ENCODE assay signal across 8 cellular contexts in the genomic region with DNA sequence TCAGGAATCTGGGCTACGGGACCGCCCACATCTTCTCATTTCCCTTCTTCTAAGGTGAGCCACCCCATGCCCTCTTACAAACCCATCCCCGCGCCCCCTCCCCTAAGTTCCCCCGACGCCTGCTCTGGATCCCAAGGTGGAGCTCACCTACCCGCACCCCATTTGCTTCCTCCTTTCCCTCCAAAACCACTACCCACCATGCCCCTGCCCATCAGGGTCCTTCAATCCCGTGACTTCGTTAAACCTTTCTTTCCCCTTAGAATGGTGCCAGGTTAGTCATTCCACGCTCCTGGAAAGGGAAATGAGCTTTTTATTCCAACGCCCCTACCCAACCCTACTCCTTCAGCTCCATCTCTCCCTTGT. TPM values are rescaled to one million over a fixed set of nuclear protein-coding genes. Genes with fewer than 3 reads are reported as not detected.
DNase-seq lines count a peak whose midpoint lies in the region; ATAC-seq, FAIRE-seq and TF ChIP-seq lines count a peak whose summit lies in the region.

No MANE protein-coding gene starts in this region.

- WGBS in liver = 31% methylated on average over 11 of the region's 11 CpGs
- 7 to 22% methylated on average over 11 of the region's 11 CpGs for WGBS in testis, 2 donors
- 13 to 17% methylated on average over 11 of the region's 11 CpGs for WGBS in lower leg skin, 2 donors

- H3K9ac ChIP-seq in astrocyte (ENCODE audit: low read length) (peak overlapping the region; percentile 81), liver (ENCODE audit: low read depth in 1 of 2, low read length in 2 of 2) (peak overlapping the region; percentile 21 to 48)

- TF ChIP-seq CTCF in astrocyte (IDR thresholded peaks at IDR 0.05; ENCODE audit: insufficient read depth, low read depth, low read length) = no peak
- TF ChIP-seq CTCF in liver (IDR thresholded peaks at IDR 0.05; ENCODE audit: low read depth, low read length, missing input control) = no peak
- no peak for TF ChIP-seq CTCF in testis (IDR thresholded peaks at IDR 0.05)
- TF ChIP-seq CTCF in lower leg skin (IDR thresholded peaks at IDR 0.05) = no peak

- peaks cover 31% of the 10 kb centered on the region for H3K36me3 Mint-ChIP-seq in activated CD4-positive, alpha-beta T cell treated with anti-CD3 and anti-CD28 coated beads for 36 hours (ENCODE audit: low read depth)
- H3K36me3 Mint-ChIP-seq in astrocyte (ENCODE audit: low read depth, unreplicated experiment) = peaks cover 10% of the 10 kb centered on the region

- TF ChIP-seq POLR2A in testis (IDR thresholded peaks at IDR 0.05) = no peak
- no peak for TF ChIP-seq POLR2A in lower leg skin (IDR thresholded peaks at IDR 0.05)

- no peak for TF ChIP-seq RAD21 in liver (IDR thresholded peaks at IDR 0.05)

- peak overlapping the region; percentile 49 for H3K27ac Mint-ChIP-seq in activated CD4-positive, alpha-beta T cell treated with anti-CD3 and anti-CD28 coated beads for 36 hours
- H3K27ac Mint-ChIP-seq in astrocyte (ENCODE audit: unreplicated experiment) = no peak overlapping the region

- no peak for DNase-seq in activated CD4-positive, alpha-beta T cell treated with anti-CD3 and anti-CD28 coated beads for 36 hours
- DNase-seq in activated CD4-positive, alpha-beta T cell treated with anti-CD3 and anti-CD28 coated beads, Interleukin-2, amount 50 U/mL, for 48 hours = no peak
- DNase-seq in astrocyte (ENCODE audit: low read depth) (no peak), testis (no peak), cortex of kidney (lab: John Stamatoyannopoulos, UW) (no peak), lower leg skin (ENCODE audit: low spot score in 2 of 2) (no peak)

- intact Hi-C loops in activated CD4-positive, alpha-beta T cell treated with anti-CD3 and anti-CD28 coated beads for 36 hours (cut with DNase I, micrococcal nuclease) = loop anchor here (2.0 to 10.0 kb wide), 6 partner anchors 180 to 1878 kb away; a partner anchor contains a TSS
- intact Hi-C loops in testis (cut with DNase I; ENCODE audit: low total_unique reads) = no loop called here
- intact Hi-C loops in lower leg skin (cut with DNase I; ENCODE audit: low total_unique reads) = no loop called here

- ATAC-seq in activated CD4-positive, alpha-beta T cell treated with anti-CD3 and anti-CD28 coated beads for 36 hours = no peak
- no peak for ATAC-seq in GM19467 (IDR thresholded peaks at IDR 0.05; ENCODE audit: unreplicated experiment)

- H3K27me3 ChIP-seq in astrocyte (ENCODE audit: insufficient read depth, low read length) (no peaks in the 10 kb centered on the region), liver (ENCODE audit: control insufficient read depth in 4 of 4, insufficient read depth in 4 of 4, low read length in 3 of 4) (no peaks in the 10 kb centered on the region), testis (no peaks in the 10 kb centered on the region)

- H3K9me3 ChIP-seq in astrocyte (ENCODE audit: insufficient read depth, low read depth, low read length) (no peaks in the 10 kb centered on the region), liver (ENCODE audit: control insufficient read depth in 4 of 4, low read length in 3 of 4) (no peaks in the 10 kb centered on the region), testis (no peaks in the 10 kb centered on the region)

- no peak for FAIRE-seq in astrocyte (lab: Jason Lieb, UNC)

- POLR2A ChIA-PET in activated CD4-positive, alpha-beta T cell treated with anti-CD3 and anti-CD28 coated beads for 36 hours (lab: Charles Lee) = interaction anchor here (0.6 to 3.4 kb wide), 2 partner anchors 16 to 117 kb away, joined by 10 to 30 read pairs; no protein-coding TSS in a partner anchor

- no peaks in the 10 kb centered on the region for H3K27me3 Mint-ChIP-seq in activated CD4-positive, alpha-beta T cell treated with anti-CD3 and anti-CD28 coated beads for 36 hours
- peaks cover 2% of the 10 kb centered on the region for H3K27me3 Mint-ChIP-seq in astrocyte (ENCODE audit: low read depth, unreplicated experiment)

- H3K4me1 Mint-ChIP-seq in activated CD4-positive, alpha-beta T cell treated with anti-CD3 and anti-CD28 coated beads for 36 hours = peaks cover 36% of the 10 kb centered on the region
- H3K4me1 Mint-ChIP-seq in astrocyte (ENCODE audit: low read depth, unreplicated experiment) = peaks cover 13% of the 10 kb centered on the region

- H3K27ac ChIP-seq in astrocyte (ENCODE audit: low read depth, low read length) (no peak overlapping the region), liver (ENCODE audit: low read depth in 1 of 2, low read length in 2 of 2) (peak overlapping the region; percentile 85 to 96), testis (peak overlapping the region; percentile 59 to 84)

- H3K4me3 ChIP-seq in astrocyte (ENCODE audit: insufficient read depth, low read depth, low read length) = peak overlapping the region; percentile 78
- peak overlapping the region; percentile 36 to 87 (median 68) for H3K4me3 ChIP-seq in liver (ENCODE audit: low read depth in 1 of 3, low read length in 3 of 3)
- H3K4me3 ChIP-seq in testis = peak overlapping the region; percentile 72 to 78
- no peak overlapping the region for H3K4me3 ChIP-seq in lower leg skin (ENCODE audit: low read depth, poor library complexity, severe bottlenecking)

- H3K79me2 ChIP-seq in astrocyte (ENCODE audit: insufficient read depth, low read length) = peaks cover 5% of the 10 kb centered on the region

- CTCF ChIA-PET in activated CD4-positive, alpha-beta T cell treated with anti-CD3 and anti-CD28 coated beads for 36 hours (lab: Charles Lee) = interaction anchor here (0.6 to 1.5 kb wide), 9 partner anchors 14 to 1673 kb away, joined by 3 to 6 read pairs (median 4); a partner anchor contains a TSS

- peak overlapping the region; percentile 86 for H3K4me3 Mint-ChIP-seq in activated CD4-positive, alpha-beta T cell treated with anti-CD3 and anti-CD28 coated beads for 36 hours
- peak overlapping the region; percentile 81 for H3K4me3 Mint-ChIP-seq in astrocyte (ENCODE audit: unreplicated experiment)

- peaks cover 22% of the 10 kb centered on the region for H3K4me1 ChIP-seq in astrocyte (ENCODE audit: insufficient read depth, low read length)
- peaks cover 3 to 66% (median 40%) of the 10 kb centered on the region in 4 donors for H3K4me1 ChIP-seq in liver (ENCODE audit: control insufficient read depth in 4 of 4, insufficient read depth in 4 of 4, low read length in 3 of 4)
- H3K4me1 ChIP-seq in testis = peaks cover 28% of the 10 kb centered on the region

- H3K9me3 Mint-ChIP-seq in activated CD4-positive, alpha-beta T cell treated with anti-CD3 and anti-CD28 coated beads for 36 hours (ENCODE audit: low read depth) = no peaks in the 10 kb centered on the region
- H3K9me3 Mint-ChIP-seq in astrocyte (ENCODE audit: unreplicated experiment) = no peaks in the 10 kb centered on the region

- H3K36me3 ChIP-seq in astrocyte (ENCODE audit: insufficient read depth, low read length) (peaks cover 15% of the 10 kb centered on the region), liver (ENCODE audit: control insufficient read depth in 4 of 4, insufficient read depth in 3 of 4, low read depth in 1 of 4, low read length in 3 of 4) (peaks cover 7 to 23% (median 22%) of the 10 kb centered on the region in 4 donors), testis (ENCODE audit: low read depth, missing control alignments) (no peaks in the 10 kb centered on the region)

- H4K20me1 ChIP-seq in astrocyte (ENCODE audit: insufficient read depth, low read length) = peaks cover 25% of the 10 kb centered on the region

- peak overlapping the region; percentile 45 for H2AFZ ChIP-seq in astrocyte (ENCODE audit: low read depth, low read length)

- H3K4me2 ChIP-seq in astrocyte (ENCODE audit: low read length) = peak overlapping the region; percentile 91

TF ChIP-seq in liver, 16 proteins besides CTCF, POLR2A, EP300 and RAD21:
- TF ChIP-seq SP1 (IDR thresholded peaks at IDR 0.05) = no peak
- TF ChIP-seq EGR1 (IDR thresholded peaks at IDR 0.05; ENCODE audit: low read depth in 2 of 2) = no peak
- TF ChIP-seq FOXA2 (IDR thresholded peaks at IDR 0.05) = no peak
- no peak for TF ChIP-seq HNF4A (conservative IDR thresholded peaks at IDR 0.05)

RNA-seq across cellular contexts. Expression of a gene that starts 0.3 kb away (rescaled TPM):
- 10 to 100 TPM; 69.2 to 77.9 TPM for total RNA-seq in activated CD4-positive, alpha-beta T cell treated with anti-CD3 and anti-CD28 coated beads for 36 hours
- 13.9 and 17.6 TPM in 2 replicates for total RNA-seq in astrocyte
- 10 to 100 TPM; 39.8 to 70.1 TPM for total RNA-seq in liver
- 10 to 100 TPM; 17.2 to 20.0 TPM for polyA plus RNA-seq in liver
- total RNA-seq in testis = 100 to 1,000 TPM; 146 to 183 TPM
- polyA plus RNA-seq in testis (ENCODE audit: insufficient read depth, low read depth, low replicate concordance) = 59.3 TPM
- 10 to 100 TPM; 37.6 to 50.2 (median 38.8) TPM for total RNA-seq in lower leg skin

RNA-seq across cellular contexts. Expression of a gene that starts 26.6 kb away (rescaled TPM):
- 1 to 10 TPM; 2.6 to 3.1 TPM for total RNA-seq in activated CD4-positive, alpha-beta T cell treated with anti-CD3 and anti-CD28 coated beads for 36 hours
- total RNA-seq in astrocyte (not detected in 2 replicates), liver (under 1 TPM; 0.09 to 0.17 TPM), testis (10 to 100 TPM; 40.0 to 57.8 TPM), lower leg skin (under 1 TPM in 2 of 4 donors, not detected in 2; 0.08 to 0.10 TPM)
- polyA plus RNA-seq in liver (not detected), testis (ENCODE audit: insufficient read depth, low read depth, low replicate concordance) (119 TPM)

Comparison
In these comparisons a context has a peak if more than half of its experiments do, and no peak if none do; other contexts are left out.
1. RNA of a gene that starts 26.6 kb away (total RNA-seq): 40.0 to 57.8 TPM in testis; 2.6 to 3.1 TPM in activated CD4-positive, alpha-beta T cell treated with anti-CD3 and anti-CD28 coated beads for 36 hours, 0.09 to 0.17 TPM in liver, 0.08 to 0.10 TPM in lower leg skin and not detected in astrocyte; every median in the first group is over 4 times any median in the second.
2. intact Hi-C loops: an anchor here in activated CD4-positive, alpha-beta T cell treated with anti-CD3 and anti-CD28 coated beads for 36 hours (2.0 to 10.0 kb wide); none called in testis and lower leg skin.